In genomic region chr2:19868705-19869550, GRCh38 we compare ENCODE assay signal across 8 cellular contexts. TPM values are rescaled to one million over a fixed set of nuclear protein-coding genes. Genes with fewer than 3 reads are reported as not detected.
DNase-seq lines count a peak whose midpoint lies in the region; ATAC-seq and TF ChIP-seq lines count a peak whose summit lies in the region.

No MANE protein-coding gene starts in this region.

- BruUV-seq in OCI-LY7 (replicated peaks; lab: Mats Ljungman, UMichigan) = no TSS peak

- POLR2A ChIA-PET in OCI-LY7 (lab: Charles Lee) = no interaction called here

- no peak overlapping the region for H3K4me3 ChIP-seq in OCI-LY7 (ENCODE audit: low read depth, low read length, poor library complexity, severe bottlenecking)

- H3K36me3 ChIP-seq in OCI-LY7 (ENCODE audit: insufficient read depth, low read length) = no peaks in the 10 kb centered on the region

- H2AFZ ChIP-seq in OCI-LY7 (ENCODE audit: low read length) = no peak overlapping the region

- no peaks in the 10 kb centered on the region for H4K20me1 ChIP-seq in OCI-LY7 (ENCODE audit: insufficient read depth, low read length)

- DNase-seq in GM13976 (ENCODE audit: low spot score) = peak; percentile 77
- DNase-seq in OCI-LY7 (ENCODE audit: low spot score) = peak; percentile 8
- DNase-seq in activated naive CD8-positive, alpha-beta T cell treated with anti-CD3 and anti-CD28 coated beads, Interleukin-2, amount 50 U/mL, for 16 hours (ENCODE audit: low read depth, low spot score) = peak; percentile 51
- DNase-seq in immature natural killer cell = peak; percentile 50 to 61 (median 55)
- DNase-seq in stimulated activated CD4-positive, alpha-beta T cell treated with anti-CD3 and anti-CD28 coated beads, Interleukin-1b, Interleukin-23, amount 100 ng/mL, for 4 hours (ENCODE audit: low read depth in 2 of 2) = peak; percentile 43 to 56
- no peak for DNase-seq in NCI-H2081 (lab: John Stamatoyannopoulos, UW)
- DNase-seq in kidney glomerular epithelial cell (lab: John Stamatoyannopoulos, UW) = no peak

- TF ChIP-seq CTCF in GM13976 (IDR thresholded peaks at IDR 0.05; ENCODE audit: borderline replicate concordance, control extremely low read depth, extremely low read depth, insufficient read depth, missing control alignments) = no peak
- TF ChIP-seq CTCF in OCI-LY7 (conservative IDR thresholded peaks at IDR 0.05; ENCODE audit: low read length) = no peak

- H3K27ac Mint-ChIP-seq in immature natural killer cell = peak overlapping the region; percentile 89 to 95 (median 94)

- H3K9me3 ChIP-seq in OCI-LY7 (ENCODE audit: low read length) = no peaks in the 10 kb centered on the region

- H3K4me2 ChIP-seq in OCI-LY7 (ENCODE audit: low read length) = peak overlapping the region; percentile 36; the same call in 1 of the 2 replicates

- H3K79me2 ChIP-seq in OCI-LY7 (ENCODE audit: insufficient read depth, low read depth, low read length) = no peaks in the 10 kb centered on the region

- in situ Hi-C loops in GM13976 (cut with MboI; ENCODE audit: low sequenced_read_pairs, unreplicated experiment) = loop anchor here (10.0 to 25.0 kb wide), 3 partner anchors 514 to 1332 kb away; partner anchors contain the start of gene OSR1

- H3K9me2 ChIP-seq in OCI-LY7 (ENCODE audit: insufficient read depth, low read length) = no peaks in the 10 kb centered on the region

- H3K4me3 Mint-ChIP-seq in immature natural killer cell = peak overlapping the region; percentile 96 to 99 (median 97)

- CTCF ChIA-PET in OCI-LY7 (lab: Charles Lee; ENCODE audit: unreplicated experiment) = no interaction called here

- intact Hi-C loops in OCI-LY7 (cut with micrococcal nuclease; ENCODE audit: unreplicated experiment) = loop anchor here (10.0 kb wide), 1 partner anchor 104 kb away; no protein-coding TSS in a partner anchor

- peaks cover 29 to 30% of the 10 kb centered on the region in 2 donors for H3K4me1 Mint-ChIP-seq in immature natural killer cell

- no peaks in the 10 kb centered on the region for H3K9me3 Mint-ChIP-seq in immature natural killer cell

- no peak overlapping the region for H3K27ac ChIP-seq in OCI-LY7 (ENCODE audit: low read depth, low read length, poor library complexity, severe bottlenecking)

- H3K36me3 Mint-ChIP-seq in immature natural killer cell = peaks cover 0 to 3% (median 0%) of the 10 kb centered on the region in 3 donors

- H3K27me3 Mint-ChIP-seq in immature natural killer cell (ENCODE audit: low read depth in 3 of 3) = peaks cover 0 to 4% (median 4%) of the 10 kb centered on the region in 3 donors

- peak; percentile 79 for ATAC-seq in HG02642 (IDR thresholded peaks at IDR 0.05; ENCODE audit: poor library complexity, unreplicated experiment)

- H3K4me1 ChIP-seq in OCI-LY7 (ENCODE audit: insufficient read depth, low read length, poor library complexity, severe bottlenecking) = no peaks in the 10 kb centered on the region

RNA-seq across cellular contexts. Expression of gene TTC32, which starts 32.9 kb away (rescaled TPM):
- 16.3 and 21.1 TPM in 2 replicates for total RNA-seq in OCI-LY7 (2014; rRNA removed; shearing (Covaris generic))
- 26.3 and 32.9 TPM in 2 replicates for total RNA-seq in OCI-LY7 (2022)
- 10 to 100 TPM; 14.0 to 28.3 (median 22.2) TPM for polyA plus RNA-seq in immature natural killer cell

Comparison
In these comparisons a context has a peak if more than half of its experiments do, and no peak if none do; other contexts are left out.
1. DNase-seq: peak in GM13976 (single experiment), OCI-LY7 (single experiment), activated naive CD8-positive, alpha-beta T cell treated with anti-CD3 and anti-CD28 coated beads, Interleukin-2, amount 50 U/mL, for 16 hours (single experiment), immature natural killer cell (3 of 3) and stimulated activated CD4-positive, alpha-beta T cell treated with anti-CD3 and anti-CD28 coated beads, Interleukin-1b, Interleukin-23, amount 100 ng/mL, for 4 hours (2 of 2); none in NCI-H2081 (0 of 2) and kidney glomerular epithelial cell (single experiment).